25 cellular contexts compared by ENCODE assay signal in the genomic region with DNA sequence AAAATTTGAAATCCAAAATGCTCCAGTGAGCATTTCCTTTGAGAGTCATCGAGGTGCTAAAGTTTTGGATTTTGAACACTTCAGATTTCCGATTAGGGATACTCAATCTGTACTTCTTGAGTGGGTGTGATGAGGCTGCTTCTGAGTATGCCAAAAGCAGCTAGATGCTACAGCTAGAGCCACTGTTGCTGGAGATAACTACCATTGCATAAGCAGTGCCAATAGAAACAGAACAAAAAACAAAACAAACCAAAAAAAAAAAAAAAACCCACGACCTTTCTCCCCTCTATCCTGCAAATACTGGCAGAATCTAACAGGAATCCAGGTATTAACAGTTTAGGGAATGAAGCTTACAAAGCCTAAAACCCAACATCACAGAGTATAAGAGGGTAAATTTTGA. TPM values are rescaled to one million over a fixed set of nuclear protein-coding genes. Genes with fewer than 3 reads are reported as not detected.
"Had no signal": no experiment of that assay in that cellular context is flagged by ENCODE, and none has a peak within 500 bp of the region (broad histone marks: within the 10 kb centered on the region; RNA-seq: fewer than 3 reads in every experiment).

No MANE protein-coding gene starts in this region.

- DNase-seq: activated CD4-positive, alpha-beta T cell treated with anti-CD3 and anti-CD28 coated beads, Interleukin-2, amount 10 ng/mL, durations not matched to agents 24 days and 14 days; activated CD8-positive, alpha-beta T cell treated with anti-CD3 and anti-CD28 coated beads, Interleukin-2, amount 10 ng/mL, durations not matched to agents 7 days and 5 days; activated effector memory CD4-positive, alpha-beta T cell treated with Interleukin-2 at 50 U/mL for 16 hours; activated naive CD4-positive, alpha-beta T cell treated with anti-CD3 and anti-CD28 coated beads, Interleukin-2, amount 10 ng/mL, durations not matched to agents 7 days and 5 days; activated naive CD8-positive, alpha-beta T cell treated with anti-CD3 and anti-CD28 coated beads, Interleukin-2, amount 50 U/mL, for 24 hours; activated T-cell treated with anti-CD3 and anti-CD28 coated beads, Interleukin-2, amount 50 U/mL, for 48 hours; aorta; brain microvascular endothelial cell; cerebellar nuclear complex; effector memory CD8-positive, alpha-beta T cell; foreskin keratinocyte; glutamatergic neuron; naive thymus-derived CD4-positive, alpha-beta T cell; sigmoid colon; stimulated activated CD4-positive, alpha-beta T cell treated with anti-CD3 and anti-CD28 coated beads, Interleukin-4, amount 100 ng/mL, for 24 hours; T1000; thyroid gland; uterus had no signal

- H3K4me3 ChIP-seq: neural progenitor cell, sigmoid colon, thyroid gland, uterus had no signal

- ATAC-seq: activated CD8-positive, alpha-beta T cell treated with anti-CD3 and anti-CD28 coated beads, Interleukin-2, amount 10 ng/mL, durations not matched to agents 7 days and 5 days; activated naive CD8-positive, alpha-beta T cell treated with anti-CD3 and anti-CD28 coated beads, Interleukin-2, amount 50 U/mL, for 24 hours; effector memory CD8-positive, alpha-beta T cell; foreskin keratinocyte; naive thymus-derived CD4-positive, alpha-beta T cell; stimulated activated effector memory CD8-positive, alpha-beta T cell treated with anti-CD3 and anti-CD28 coated beads, Interleukin-12 subunit alpha, Interleukin-12 subunit beta, amount 100 ng/mL, for 72 hours had no signal

- H3K27ac ChIP-seq: brain microvascular endothelial cell, foreskin keratinocyte, neural progenitor cell, thyroid gland, uterus had no signal

RNA-seq across cellular contexts. Expression of a gene that starts 43.5 kb away (rescaled TPM):
- total RNA-seq: activated CD4-positive, alpha-beta T cell treated with anti-CD3 and anti-CD28 coated beads, Interleukin-2, amount 10 ng/mL, durations not matched to agents 24 days and 14 days; activated CD8-positive, alpha-beta T cell treated with anti-CD3 and anti-CD28 coated beads, Interleukin-2, amount 10 ng/mL, durations not matched to agents 7 days and 5 days; aorta; foreskin keratinocyte; kidney epithelial cell; mononuclear cell; osteocyte; pulmonary artery endothelial cell; T-helper 1 cell treated with Interleukin-12 subunit alpha and Interleukin-12 subunit beta and Interleukin-4 antibody, amounts not matched to agents 30 ng/mL and 1 ng/mL, for 36 hours; thyroid gland; uterus had no signal
